13 cellular contexts compared by ENCODE assay signal in the genomic region with DNA sequence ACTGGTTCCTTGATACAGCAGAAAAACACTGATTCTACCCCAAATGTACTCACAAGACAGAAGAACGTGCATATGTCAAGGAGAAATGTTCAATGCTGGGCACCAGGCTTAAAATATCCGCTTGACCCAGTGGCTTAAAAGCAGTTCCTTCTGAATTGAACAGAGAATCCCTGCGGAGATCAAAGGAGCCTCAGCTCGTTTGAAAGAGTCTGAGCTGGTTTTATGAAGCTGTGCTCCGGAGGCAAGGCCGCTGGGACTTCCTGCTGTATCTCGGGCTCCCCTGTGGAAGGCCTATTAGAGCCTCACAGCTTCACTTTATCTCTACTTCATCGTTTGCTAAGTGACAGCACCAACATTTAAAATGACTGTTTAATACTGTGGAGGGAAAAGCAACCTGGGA. TPM values are rescaled to one million over a fixed set of nuclear protein-coding genes. Genes with fewer than 3 reads are reported as not detected.
DNase-seq lines count a peak whose midpoint lies in the region; ATAC-seq, FAIRE-seq and TF ChIP-seq lines count a peak whose summit lies in the region.
"Had no signal": no experiment of that assay in that cellular context is flagged by ENCODE, and none has a peak within 500 bp of the region (broad histone marks: within the 10 kb centered on the region; RNA-seq: fewer than 3 reads in every experiment).

No MANE protein-coding gene starts in this region.

- TF ChIP-seq CTCF in activated CD8-positive, alpha-beta T cell treated with anti-CD3 and anti-CD28 coated beads for 36 hours (IDR thresholded peaks at IDR 0.05): no peak
- no peak for TF ChIP-seq CTCF in kidney (IDR thresholded peaks at IDR 0.05; ENCODE audit: borderline replicate concordance, extremely low read depth, insufficient read depth)

- H3K4me3 Mint-ChIP-seq in activated naive CD4-positive, alpha-beta T cell treated with anti-CD3 and anti-CD28 coated beads, Interleukin-2, amount 50 U/mL, for 24 hours: peak overlapping the region; percentile 80
- peak overlapping the region; percentile 50 for H3K4me3 Mint-ChIP-seq in activated CD8-positive, alpha-beta T cell treated with anti-CD3 and anti-CD28 coated beads for 36 hours
- H3K4me3 Mint-ChIP-seq in immature natural killer cell: peak overlapping the region; percentile 51 to 74 (median 62)

- H3K27ac Mint-ChIP-seq in activated naive CD4-positive, alpha-beta T cell treated with anti-CD3 and anti-CD28 coated beads, Interleukin-2, amount 50 U/mL, for 24 hours: peak overlapping the region; percentile 51
- no peak overlapping the region for H3K27ac Mint-ChIP-seq in activated CD8-positive, alpha-beta T cell treated with anti-CD3 and anti-CD28 coated beads for 36 hours
- H3K27ac Mint-ChIP-seq in immature natural killer cell: no peak overlapping the region

- POLR2A ChIA-PET in activated CD8-positive, alpha-beta T cell treated with anti-CD3 and anti-CD28 coated beads for 36 hours (lab: Charles Lee): interaction anchor here (0.6 kb wide), 1 partner anchor 151 kb away, joined by 4 read pairs; no protein-coding TSS in a partner anchor

- intact Hi-C loops in activated CD8-positive, alpha-beta T cell treated with anti-CD3 and anti-CD28 coated beads for 36 hours (cut with micrococcal nuclease): no loop called here
- intact Hi-C loops in kidney (cut with DNase I): no loop called here

- no peak overlapping the region for H3K9ac ChIP-seq in kidney (ENCODE audit: low read length in 2 of 2)
- H3K9ac ChIP-seq: parathyroid adenoma had no signal

- no peak for DNase-seq in activated naive CD4-positive, alpha-beta T cell (lab: John Stamatoyannopoulos, UW)
- no peak for DNase-seq in activated CD8-positive, alpha-beta T cell treated with anti-CD3 and anti-CD28 coated beads for 36 hours
- DNase-seq in immature natural killer cell (no peak), kidney (no peak), SKM-1 treated with dmso at 0.1 percent for 144 hours (lab: John Stamatoyannopoulos, UW; ENCODE audit: unreplicated experiment) (no peak), mucosa of gallbladder (ENCODE audit: low spot score) (no peak)
- DNase-seq in effector memory CD4-positive, alpha-beta T cell: no peak
- DNase-seq: DMS79, NCI-H146, SHP77 treated with DMSO at 0.1 percent for 48 hours had no signal

- peaks cover 24% of the 10 kb centered on the region for H3K4me1 ChIP-seq in effector memory CD4-positive, alpha-beta T cell (ENCODE audit: control insufficient read depth, insufficient read depth, low read length, poor library complexity, severe bottlenecking)
- peaks cover 8 to 11% of the 10 kb centered on the region in 2 donors for H3K4me1 ChIP-seq in kidney (ENCODE audit: control insufficient read depth in 1 of 2, insufficient read depth in 1 of 2, low read depth in 1 of 2, low read length in 2 of 2)

- H3K36me3 Mint-ChIP-seq in activated naive CD4-positive, alpha-beta T cell treated with anti-CD3 and anti-CD28 coated beads, Interleukin-2, amount 50 U/mL, for 24 hours: peaks cover 11% of the 10 kb centered on the region
- H3K36me3 Mint-ChIP-seq in activated CD8-positive, alpha-beta T cell treated with anti-CD3 and anti-CD28 coated beads for 36 hours (ENCODE audit: low read depth): peaks cover 18% of the 10 kb centered on the region
- H3K36me3 Mint-ChIP-seq in immature natural killer cell: peaks cover 4 to 9% (median 6%) of the 10 kb centered on the region in 3 donors

- H3K27me3 ChIP-seq in effector memory CD4-positive, alpha-beta T cell (replicated peaks; ENCODE audit: control insufficient read depth, insufficient read depth, low read length, poor library complexity, severe bottlenecking): no peaks in the 10 kb centered on the region

- no peak for ATAC-seq in activated CD8-positive, alpha-beta T cell treated with anti-CD3 and anti-CD28 coated beads for 36 hours

- H3K27ac ChIP-seq in effector memory CD4-positive, alpha-beta T cell (ENCODE audit: insufficient read depth, low read length, poor library complexity, severe bottlenecking): no peak overlapping the region
- H3K27ac ChIP-seq in kidney (ENCODE audit: low read depth in 2 of 2, low read length in 2 of 2): no peak overlapping the region
- H3K27ac ChIP-seq: parathyroid adenoma had no signal

- FAIRE-seq in kidney (lab: Jason Lieb, UNC): no peak

- no peaks in the 10 kb centered on the region for H3K27me3 Mint-ChIP-seq in activated naive CD4-positive, alpha-beta T cell treated with anti-CD3 and anti-CD28 coated beads, Interleukin-2, amount 50 U/mL, for 24 hours
- no peaks in the 10 kb centered on the region for H3K27me3 Mint-ChIP-seq in activated CD8-positive, alpha-beta T cell treated with anti-CD3 and anti-CD28 coated beads for 36 hours
- peaks cover 0 to 5% (median 0%) of the 10 kb centered on the region in 3 donors for H3K27me3 Mint-ChIP-seq in immature natural killer cell (ENCODE audit: low read depth in 3 of 3)

- peaks cover 5% of the 10 kb centered on the region for H3K36me3 ChIP-seq in effector memory CD4-positive, alpha-beta T cell (ENCODE audit: control insufficient read depth, insufficient read depth, low read length)
- no peaks in the 10 kb centered on the region for H3K36me3 ChIP-seq in kidney (ENCODE audit: control insufficient read depth in 1 of 2, insufficient read depth in 2 of 2, low read length in 2 of 2)

- H3K4me1 Mint-ChIP-seq in activated naive CD4-positive, alpha-beta T cell treated with anti-CD3 and anti-CD28 coated beads, Interleukin-2, amount 50 U/mL, for 24 hours: peaks cover 45% of the 10 kb centered on the region
- H3K4me1 Mint-ChIP-seq in activated CD8-positive, alpha-beta T cell treated with anti-CD3 and anti-CD28 coated beads for 36 hours (ENCODE audit: low read depth): peaks cover 21% of the 10 kb centered on the region
- peaks cover 19 to 32% of the 10 kb centered on the region in 2 donors for H3K4me1 Mint-ChIP-seq in immature natural killer cell

- CTCF ChIA-PET in activated CD8-positive, alpha-beta T cell treated with anti-CD3 and anti-CD28 coated beads for 36 hours (lab: Charles Lee): interaction anchor here (2.0 kb wide), 1 partner anchor 12 kb away, joined by 6 read pairs; the partner anchor contains the start of gene SOX8

- H3K9me3 ChIP-seq in effector memory CD4-positive, alpha-beta T cell (ENCODE audit: control insufficient read depth, low read length): no peaks in the 10 kb centered on the region
- H3K9me3 ChIP-seq in kidney (ENCODE audit: control insufficient read depth in 1 of 2, low read length in 2 of 2): no peaks in the 10 kb centered on the region

- no peaks in the 10 kb centered on the region for H3K9me3 Mint-ChIP-seq in activated naive CD4-positive, alpha-beta T cell treated with anti-CD3 and anti-CD28 coated beads, Interleukin-2, amount 50 U/mL, for 24 hours
- H3K9me3 Mint-ChIP-seq in activated CD8-positive, alpha-beta T cell treated with anti-CD3 and anti-CD28 coated beads for 36 hours: peaks cover 2% of the 10 kb centered on the region
- no peaks in the 10 kb centered on the region for H3K9me3 Mint-ChIP-seq in immature natural killer cell

- H3K4me3 ChIP-seq in effector memory CD4-positive, alpha-beta T cell (ENCODE audit: insufficient read depth, low read depth, low read length, poor library complexity, severe bottlenecking): no peak overlapping the region
- no peak overlapping the region for H3K4me3 ChIP-seq in kidney (ENCODE audit: low read length in 2 of 2)

RNA-seq across cellular contexts. Expression of gene LMF1, which starts 2.2 kb away (rescaled TPM):
- total RNA-seq in activated CD8-positive, alpha-beta T cell treated with anti-CD3 and anti-CD28 coated beads for 36 hours: 1 to 10 TPM; 8.7 to 9.7 TPM
- polyA plus RNA-seq in immature natural killer cell (10 to 100 TPM; 12.2 to 15.5 (median 12.6) TPM), kidney (ENCODE audit: insufficient read depth, low read depth, low replicate concordance) (15.4 TPM)
- total RNA-seq in kidney (28.6 TPM), mucosa of gallbladder (19.6 TPM)

RNA-seq across cellular contexts. Expression of gene SOX8, which starts 12.9 kb away (rescaled TPM):
- 1 to 10 TPM; 1.6 to 2.1 TPM for total RNA-seq in activated CD8-positive, alpha-beta T cell treated with anti-CD3 and anti-CD28 coated beads for 36 hours
- polyA plus RNA-seq in immature natural killer cell (under 1 TPM in 1 of 3 donors, not detected in 2; 0.12 TPM), kidney (ENCODE audit: insufficient read depth, low read depth, low replicate concordance) (0.17 TPM)
- total RNA-seq in kidney (1.0 TPM), mucosa of gallbladder (1.4 TPM)
- total RNA-seq: epithelial cell of proximal tubule had no signal
